In the genomic region with DNA sequence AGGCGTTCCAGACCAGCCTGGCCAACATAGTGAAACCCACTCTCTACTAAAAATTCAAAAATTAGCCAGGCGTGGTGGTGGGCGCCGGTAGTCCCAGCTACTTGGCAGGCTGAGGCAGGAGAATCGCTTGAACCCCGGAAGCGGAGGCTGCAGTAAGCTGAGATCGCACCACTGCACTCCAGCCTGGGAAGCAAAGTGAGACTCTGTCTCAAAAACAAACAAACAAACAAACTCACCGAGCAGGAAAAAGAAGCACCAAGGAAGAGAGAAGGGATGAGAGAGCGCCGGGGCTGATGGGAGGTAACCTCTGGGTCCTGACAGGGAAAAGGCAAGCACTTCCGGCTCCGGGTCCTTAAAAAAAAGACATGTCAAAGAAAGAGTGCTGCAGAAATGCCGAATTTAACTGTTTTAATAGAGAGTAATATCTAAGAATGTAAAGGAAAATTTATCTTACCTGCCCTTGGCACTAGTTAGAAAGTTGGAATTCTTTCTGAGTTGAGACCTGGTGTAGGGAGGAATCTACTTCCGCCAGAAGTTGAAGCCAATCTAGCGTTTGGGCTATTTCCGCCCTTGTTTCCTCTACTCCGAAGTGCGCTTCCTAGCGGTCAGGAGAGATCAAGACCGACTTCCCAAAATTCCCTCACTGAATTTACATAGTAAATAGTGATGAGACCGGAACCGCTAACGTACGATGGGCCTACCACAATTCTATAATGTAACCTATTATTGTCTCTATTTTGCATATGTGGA, we compare ENCODE assay signal across 8 cellular contexts. TPM values are rescaled to one million over a fixed set of nuclear protein-coding genes. Genes with fewer than 3 reads are reported as not detected.
DNase-seq lines count a peak whose midpoint lies in the region; ATAC-seq and TF ChIP-seq lines count a peak whose summit lies in the region.

No MANE protein-coding gene starts in this region.

- ATAC-seq in GM21825 (IDR thresholded peaks at IDR 0.05; ENCODE audit: unreplicated experiment), result peak; percentile 62
- peak; percentile 89 to 91 (median 89) for ATAC-seq in natural killer cell

- H3K27me3 ChIP-seq in Karpas-422 (ENCODE audit: low read length), result no peaks in the 10 kb centered on the region

- peak overlapping the region; percentile 61 for H3K27ac ChIP-seq in Karpas-422 (ENCODE audit: low read length)

- H3K4me3 Mint-ChIP-seq in natural killer cell, result peak overlapping the region; percentile 97

- H3K4me1 Mint-ChIP-seq in natural killer cell, result peaks cover 25 to 50% of the 10 kb centered on the region in 2 donors

- H2AFZ ChIP-seq in Karpas-422 (ENCODE audit: low read length), result peak overlapping the region; percentile 25

- no peaks in the 10 kb centered on the region for H3K36me3 Mint-ChIP-seq in natural killer cell

- peak overlapping the region; percentile 93 for H3K4me2 ChIP-seq in Karpas-422 (ENCODE audit: low read depth, low read length, poor library complexity, severe bottlenecking)

- peak overlapping the region; percentile 93 to 98 for H3K27ac Mint-ChIP-seq in natural killer cell

- no peaks in the 10 kb centered on the region for H3K9me3 ChIP-seq in Karpas-422 (ENCODE audit: low read length)

- H3K9me3 Mint-ChIP-seq in natural killer cell, result no peaks in the 10 kb centered on the region

- intact Hi-C loops in natural killer cell (cut with micrococcal nuclease), result loop anchor here (1.0 to 5.0 kb wide), 2 partner anchors 41 to 538 kb away; a partner anchor contains a TSS

- H3K4me1 ChIP-seq in Karpas-422 (ENCODE audit: low read length), result peaks cover 22% of the 10 kb centered on the region

- H3K9ac ChIP-seq in Karpas-422 (ENCODE audit: low read length), result peak overlapping the region; percentile 84

- no peaks in the 10 kb centered on the region for H3K9me2 ChIP-seq in Karpas-422 (replicated peaks; ENCODE audit: insufficient read depth, low read length)

- peak; percentile 95 for DNase-seq in EL
- peak; percentile 96 for DNase-seq in Karpas-422
- peak; percentile 96 for DNase-seq in RKO (ENCODE audit: low spot score)
- DNase-seq in activated T-helper 1 cell treated with anti-CD3 and anti-CD28 coated beads, Interleukin-2, amount 50 U/mL, for 16 hours (ENCODE audit: low read depth in 1 of 2, low spot score in 1 of 2), result peak; percentile 29 to 61
- DNase-seq in fibroblast of peridontal ligament (ENCODE audit: extremely low read depth), result peak; percentile 99
- peak; percentile 53 for DNase-seq in natural killer cell
- DNase-seq in stimulated activated naive CD4-positive, alpha-beta T cell treated with Interleukin-2 at 50 U/mL for 16 hours (lab: John Stamatoyannopoulos, UW), result peak; percentile 70

- H3K27me3 Mint-ChIP-seq in natural killer cell (ENCODE audit: low read depth in 2 of 2), result no peaks in the 10 kb centered on the region

- TF ChIP-seq CTCF in natural killer cell (IDR thresholded peaks at IDR 0.05), result peak; percentile 91

- peaks cover 43% of the 10 kb centered on the region for H3K79me2 ChIP-seq in Karpas-422 (ENCODE audit: low read length)

- peak overlapping the region; percentile 84 for H3K4me3 ChIP-seq in Karpas-422 (ENCODE audit: low read length)

- H3K36me3 ChIP-seq in Karpas-422 (ENCODE audit: insufficient read depth, low read length), result peaks cover 6% of the 10 kb centered on the region; the same call in 1 of the 2 replicates

- peaks cover 29% of the 10 kb centered on the region; the same call in 1 of the 2 replicates for H4K20me1 ChIP-seq in Karpas-422 (ENCODE audit: insufficient read depth, low read depth, low read length)

RNA-seq across cellular contexts. Expression of a gene that starts 29.1 kb away (rescaled TPM):
- total RNA-seq in Karpas-422 (2014; rRNA removed; shearing (Covaris generic); ENCODE audit: low replicate concordance), result 0.04 TPM in 1 of 2 replicates, not detected in the other
- total RNA-seq in natural killer cell, result 1 to 10 TPM in 2 of 3 donors, under 1 TPM in 1; 0.94 to 3.3 (median 1.4) TPM

RNA-seq across cellular contexts. Expression of a gene that starts 40.4 kb away (rescaled TPM):
- total RNA-seq in Karpas-422 (2014; rRNA removed; shearing (Covaris generic); ENCODE audit: low replicate concordance), result 51.9 and 130 TPM in 2 replicates
- 10 to 100 TPM; 46.4 to 55.6 (median 48.0) TPM for total RNA-seq in natural killer cell

RNA-seq across cellular contexts. Expression of a gene that starts 40.7 kb away (rescaled TPM):
- 4.7 and 6.6 TPM in 2 replicates for total RNA-seq in Karpas-422 (2014; rRNA removed; shearing (Covaris generic); ENCODE audit: low replicate concordance)
- total RNA-seq in natural killer cell, result 10 to 100 TPM; 20.7 to 26.6 (median 23.9) TPM

Comparison
In these comparisons a context has a peak if more than half of its experiments do, and no peak if none do; other contexts are left out.
1. Peak in every context shown above with its lines: DNase-seq, ATAC-seq, H3K4me3 ChIP-seq and H3K27ac ChIP-seq.
2. DNase-seq: peak in every context shown above with its lines; median percentile 99 in fibroblast of peridontal ligament; 96 in Karpas-422; 96 in RKO; 95 in EL; 70 in stimulated activated naive CD4-positive, alpha-beta T cell treated with Interleukin-2 at 50 U/mL for 16 hours; 53 in natural killer cell; 45 in activated T-helper 1 cell treated with anti-CD3 and anti-CD28 coated beads, Interleukin-2, amount 50 U/mL, for 16 hours.